8 cellular contexts compared by ENCODE assay signal in genomic region chr1:240091614-240092300, GRCh38. TPM values are rescaled to one million over a fixed set of nuclear protein-coding genes. Genes with fewer than 3 reads are reported as not detected.
DNase-seq lines count a peak whose midpoint lies in the region; ATAC-seq and TF ChIP-seq lines count a peak whose summit lies in the region.

Gene FMN2, plus strand, starts transcription at chr1:240091883. Its CDS starts 227 bp downstream, at chr1:240092110.

- H3K27ac Mint-ChIP-seq in stimulated activated naive CD8-positive, alpha-beta T cell treated with anti-CD3 and anti-CD28 coated beads, Interleukin-15, Interleukin-2, amounts not matched to agents 100 ng/mL and 50 ng/mL, for 24 hours = no peak within 1 kb of the TSS
- no peak within 1 kb of the TSS for H3K27ac Mint-ChIP-seq in activated CD4-positive, alpha-beta memory T cell treated with anti-CD3 and anti-CD28 coated beads for 36 hours

- H3K36me3 Mint-ChIP-seq in stimulated activated naive CD8-positive, alpha-beta T cell treated with anti-CD3 and anti-CD28 coated beads, Interleukin-15, Interleukin-2, amounts not matched to agents 100 ng/mL and 50 ng/mL, for 24 hours (ENCODE audit: low read depth) = no peaks in the 10 kb centered on the region
- no peaks in the 10 kb centered on the region for H3K36me3 Mint-ChIP-seq in activated CD4-positive, alpha-beta memory T cell treated with anti-CD3 and anti-CD28 coated beads for 36 hours

- DNase-seq in NCI-H2081 (lab: John Stamatoyannopoulos, UW) = peak; percentile 90 to 94
- peak; percentile 55 for DNase-seq in astrocyte of the spinal cord (ENCODE audit: low read depth, low spot score)
- DNase-seq in islet precursor cell = peak; percentile 79
- no peak for DNase-seq in activated CD4-positive, alpha-beta memory T cell treated with anti-CD3 and anti-CD28 coated beads for 36 hours
- DNase-seq in activated CD4-positive, CD25-positive, alpha-beta regulatory T cell (lab: John Stamatoyannopoulos, UW) = no peak
- DNase-seq in activated effector memory CD4-positive, alpha-beta T cell treated with Interleukin-2 at 50 U/mL for 16 hours = no peak

- peak; percentile 55 for ATAC-seq in GM18498 (IDR thresholded peaks at IDR 0.05; ENCODE audit: unreplicated experiment)

- intact Hi-C loops in activated CD4-positive, alpha-beta memory T cell treated with anti-CD3 and anti-CD28 coated beads for 36 hours (cut with micrococcal nuclease) = no loop called here

- H3K4me3 ChIP-seq in astrocyte of the spinal cord (ENCODE audit: low read depth, low read length) = peak within 1 kb of the TSS; percentile 66

- peak within 1 kb of the TSS; percentile 4 for H3K4me3 Mint-ChIP-seq in stimulated activated naive CD8-positive, alpha-beta T cell treated with anti-CD3 and anti-CD28 coated beads, Interleukin-15, Interleukin-2, amounts not matched to agents 100 ng/mL and 50 ng/mL, for 24 hours
- no peak within 1 kb of the TSS for H3K4me3 Mint-ChIP-seq in activated CD4-positive, alpha-beta memory T cell treated with anti-CD3 and anti-CD28 coated beads for 36 hours

- no peaks in the 10 kb centered on the region for H3K9me3 Mint-ChIP-seq in stimulated activated naive CD8-positive, alpha-beta T cell treated with anti-CD3 and anti-CD28 coated beads, Interleukin-15, Interleukin-2, amounts not matched to agents 100 ng/mL and 50 ng/mL, for 24 hours
- no peaks in the 10 kb centered on the region for H3K9me3 Mint-ChIP-seq in activated CD4-positive, alpha-beta memory T cell treated with anti-CD3 and anti-CD28 coated beads for 36 hours

- no peak for TF ChIP-seq CTCF in astrocyte of the spinal cord (IDR thresholded peaks at IDR 0.05; ENCODE audit: low read depth, low read length)

- POLR2A ChIA-PET in activated CD4-positive, alpha-beta memory T cell treated with anti-CD3 and anti-CD28 coated beads for 36 hours (lab: Charles Lee) = no interaction called here

- in situ Hi-C loops in astrocyte of the spinal cord (cut with HindIII; ENCODE audit: low sequenced_read_pairs) = no loop called here

- H3K4me1 Mint-ChIP-seq in stimulated activated naive CD8-positive, alpha-beta T cell treated with anti-CD3 and anti-CD28 coated beads, Interleukin-15, Interleukin-2, amounts not matched to agents 100 ng/mL and 50 ng/mL, for 24 hours (ENCODE audit: low read depth) = no peaks in the 10 kb centered on the region
- H3K4me1 Mint-ChIP-seq in activated CD4-positive, alpha-beta memory T cell treated with anti-CD3 and anti-CD28 coated beads for 36 hours (ENCODE audit: low read depth) = peaks cover 6% of the 10 kb centered on the region

- CTCF ChIA-PET in activated CD4-positive, alpha-beta memory T cell treated with anti-CD3 and anti-CD28 coated beads for 36 hours (lab: Charles Lee) = no interaction called here

- H3K27me3 Mint-ChIP-seq in stimulated activated naive CD8-positive, alpha-beta T cell treated with anti-CD3 and anti-CD28 coated beads, Interleukin-15, Interleukin-2, amounts not matched to agents 100 ng/mL and 50 ng/mL, for 24 hours = peaks cover 42% of the 10 kb centered on the region
- peaks cover 22% of the 10 kb centered on the region for H3K27me3 Mint-ChIP-seq in activated CD4-positive, alpha-beta memory T cell treated with anti-CD3 and anti-CD28 coated beads for 36 hours

RNA-seq across cellular contexts. Expression of gene FMN2, which starts in this region (rescaled TPM):
- not detected for total RNA-seq in activated CD4-positive, alpha-beta memory T cell treated with anti-CD3 and anti-CD28 coated beads for 36 hours

Comparison
In these comparisons a context has a peak if more than half of its experiments do, and no peak if none do; other contexts are left out.
1. DNase-seq: peak in NCI-H2081 (2 of 2), astrocyte of the spinal cord (single experiment) and islet precursor cell (single experiment); none in activated CD4-positive, alpha-beta memory T cell treated with anti-CD3 and anti-CD28 coated beads for 36 hours (single experiment), activated CD4-positive, CD25-positive, alpha-beta regulatory T cell (0 of 4) and activated effector memory CD4-positive, alpha-beta T cell treated with Interleukin-2 at 50 U/mL for 16 hours (single experiment).